Comparison of ENCODE assay signal across 9 cellular contexts in the genomic region with DNA sequence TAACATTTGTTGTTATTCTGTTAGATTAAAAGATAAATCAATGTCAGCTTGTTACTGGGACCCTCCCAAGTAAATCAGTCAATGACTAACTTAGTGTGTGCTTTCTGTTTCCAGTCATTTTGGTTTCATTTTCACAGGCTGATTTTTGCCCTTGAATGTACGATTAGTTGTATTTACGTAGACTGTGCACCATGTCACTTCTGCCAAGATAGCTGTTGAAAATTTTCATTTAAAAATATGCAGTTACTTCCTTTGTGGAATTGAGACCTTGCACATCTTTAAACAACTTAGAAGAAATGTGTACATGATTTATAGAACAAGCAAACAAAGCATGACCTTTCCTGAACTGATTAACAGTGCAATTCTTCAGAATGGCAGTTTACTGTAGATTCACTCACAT.
DNase-seq lines count a peak whose midpoint lies in the region; ATAC-seq and TF ChIP-seq lines count a peak whose summit lies in the region.
"Had no signal": no experiment of that assay in that cellular context is flagged by ENCODE, and none has a peak within 500 bp of the region (broad histone marks: within the 10 kb centered on the region; RNA-seq: fewer than 3 reads in every experiment).

No MANE protein-coding gene starts in this region.

- DNase-seq in AG09309 (ENCODE audit: low read depth) (peak; percentile 10), HuH-7 (ENCODE audit: low spot score) (peak; percentile 10), hepatic stellate cell (ENCODE audit: low spot score) (peak; percentile 3), NCI-H128 (lab: John Stamatoyannopoulos, UW; ENCODE audit: unreplicated experiment) (no peak), DMS53 treated with DMSO at 0.1 percent for 48 hours (lab: John Stamatoyannopoulos, UW; ENCODE audit: unreplicated experiment) (no peak), T-helper 9 cell (no peak)
- DNase-seq: NCI-H2029 had no signal

- no peak overlapping the region for H3K4me3 ChIP-seq in AG09309 (ENCODE audit: control insufficient read depth, low read depth, low read length)

- peak; percentile 90 for ATAC-seq in GM21526 (IDR thresholded peaks at IDR 0.05; ENCODE audit: low FRiP score, unreplicated experiment)
- no peak for ATAC-seq in HG03521 (IDR thresholded peaks at IDR 0.05; ENCODE audit: unreplicated experiment)

- TF ChIP-seq CTCF in AG09309 (IDR thresholded peaks at IDR 0.05; ENCODE audit: control insufficient read depth, insufficient read depth, low read depth, low read length, missing control alignments), result no peak

Comparison
In these comparisons a context has a peak if more than half of its experiments do, and no peak if none do; other contexts are left out.
1. DNase-seq: peak in AG09309 (single experiment), HuH-7 (single experiment) and hepatic stellate cell (single experiment); none in NCI-H128 (single experiment), DMS53 treated with DMSO at 0.1 percent for 48 hours (single experiment) and T-helper 9 cell (single experiment).